15 cellular contexts compared by ENCODE assay signal in the genomic region with DNA sequence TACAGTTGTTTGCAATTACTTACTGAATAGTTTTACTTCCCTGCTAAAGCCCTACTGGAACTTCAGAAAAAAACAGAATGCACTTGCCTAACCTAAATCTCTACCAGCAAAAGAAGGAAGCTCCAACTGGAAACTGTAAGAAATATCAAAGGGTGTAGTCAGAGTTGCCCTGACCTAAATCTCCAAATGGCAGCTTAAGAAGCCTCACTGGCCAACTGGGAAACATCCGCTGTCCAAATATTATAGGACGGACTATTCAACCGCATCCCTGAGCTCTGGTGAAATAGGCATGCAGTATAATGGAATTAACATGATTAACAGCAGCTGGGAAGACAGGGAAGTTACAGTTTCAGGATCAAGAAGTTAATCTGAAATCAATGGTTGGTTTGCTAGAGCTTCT. TPM values are rescaled to one million over a fixed set of nuclear protein-coding genes. Genes with fewer than 3 reads are reported as not detected.
A peak's percentile ranks its signal among the peaks of the same experiment; 100 is the strongest.
DNase-seq lines count a peak whose midpoint lies in the region; ATAC-seq and TF ChIP-seq lines count a peak whose summit lies in the region.
"Had no signal": no experiment of that assay in that cellular context is flagged by ENCODE, and none has a peak within 500 bp of the region (broad histone marks: within the 10 kb centered on the region; RNA-seq: fewer than 3 reads in every experiment).

No MANE protein-coding gene starts in this region.

- no peak overlapping the region for H3K4me3 Mint-ChIP-seq in T-helper 2 cell treated with Interferon-gamma antibody and Interleukin-4, amounts not matched to agents 5 μg/mL and 100 μg/mL, for 36 hours
- H3K4me3 Mint-ChIP-seq: activated CD8-positive, alpha-beta T cell treated with anti-CD3 and anti-CD28 coated beads, Interleukin-2, amount 10 ng/mL, durations not matched to agents 7 days and 5 days had no signal

- WGBS in transverse colon (ENCODE audit: low coverage in 1 of 2), 2 donors: 80% methylated on average over 1 to 3 of the region's 3 CpGs

- no peak overlapping the region for H3K4me3 ChIP-seq in coronary artery
- no peak overlapping the region for H3K4me3 ChIP-seq in mucosa of descending colon
- H3K4me3 ChIP-seq in transverse colon: no peak overlapping the region
- H3K4me3 ChIP-seq: heart left ventricle, pancreas had no signal

- no peak for TF ChIP-seq POLR2A in transverse colon (IDR thresholded peaks at IDR 0.05)

- H3K27ac Mint-ChIP-seq in T-helper 2 cell treated with Interferon-gamma antibody and Interleukin-4, amounts not matched to agents 5 μg/mL and 100 μg/mL, for 36 hours: peak overlapping the region; percentile 15
- H3K27ac Mint-ChIP-seq: activated CD8-positive, alpha-beta T cell treated with anti-CD3 and anti-CD28 coated beads, Interleukin-2, amount 10 ng/mL, durations not matched to agents 7 days and 5 days had no signal

- intact Hi-C loops in mucosa of descending colon (cut with DNase I, micrococcal nuclease) (no loop called here), transverse colon (cut with DNase I; ENCODE audit: low total_unique reads) (no loop called here)

- no peak for DNase-seq in T-helper 2 cell treated with Interferon-gamma antibody and Interleukin-4, amounts not matched to agents 5 μg/mL and 100 μg/mL, for 36 hours (ENCODE audit: low spot score)
- DNase-seq in T-helper 2 cell: no peak
- no peak for DNase-seq in coronary artery (ENCODE audit: low spot score)
- no peak for DNase-seq in mucosa of descending colon
- DNase-seq in transverse colon: no peak
- no peak for DNase-seq in cortex of kidney (lab: John Stamatoyannopoulos, UW)
- no peak for DNase-seq in AG08395 (ENCODE audit: low spot score)
- DNase-seq in AG08396 (ENCODE audit: low spot score): no peak
- DNase-seq: activated CD8-positive, alpha-beta T cell treated with anti-CD3 and anti-CD28 coated beads, Interleukin-2, amount 10 ng/mL, durations not matched to agents 7 days and 5 days; effector CD8-positive, alpha-beta T cell; heart left ventricle; KBM-7; NCI-H1417 treated with DMSO at 0.1 percent for 48 hours; NCI-H226; pancreas had no signal

- TF ChIP-seq EP300 in transverse colon (IDR thresholded peaks at IDR 0.05; ENCODE audit: low read depth): no peak

- H3K36me3 Mint-ChIP-seq in T-helper 2 cell treated with Interferon-gamma antibody and Interleukin-4, amounts not matched to agents 5 μg/mL and 100 μg/mL, for 36 hours (ENCODE audit: low read depth): peaks cover 64% of the 10 kb centered on the region

- H3K9me3 ChIP-seq in mucosa of descending colon (no peaks in the 10 kb centered on the region), transverse colon (no peaks in the 10 kb centered on the region)
- H3K9me3 ChIP-seq: heart left ventricle, pancreas had no signal

- H3K36me3 ChIP-seq in mucosa of descending colon (ENCODE audit: low read depth) (peaks cover 11% of the 10 kb centered on the region), transverse colon (peaks cover 0 to 58% (median 28%) of the 10 kb centered on the region in 4 donors)

- no peaks in the 10 kb centered on the region for H3K27me3 Mint-ChIP-seq in T-helper 2 cell treated with Interferon-gamma antibody and Interleukin-4, amounts not matched to agents 5 μg/mL and 100 μg/mL, for 36 hours (ENCODE audit: low read depth)

- peaks cover 11% of the 10 kb centered on the region for H3K4me1 Mint-ChIP-seq in T-helper 2 cell treated with Interferon-gamma antibody and Interleukin-4, amounts not matched to agents 5 μg/mL and 100 μg/mL, for 36 hours (ENCODE audit: low read depth)

- no peaks in the 10 kb centered on the region for H3K27me3 ChIP-seq in transverse colon
- H3K27me3 ChIP-seq: heart left ventricle, pancreas had no signal

- in situ Hi-C loops in transverse colon (cut with MboI; ENCODE audit: low pct_ligation_motif_present in 1 of 4, low pct_unique_long_range_greater_than_20kb in 1 of 4, low sequenced_read_pairs in 3 of 4): no loop called here

- peak; percentile 22 for ATAC-seq in mucosa of descending colon
- ATAC-seq: activated CD8-positive, alpha-beta T cell treated with anti-CD3 and anti-CD28 coated beads, Interleukin-2, amount 10 ng/mL, durations not matched to agents 7 days and 5 days; pancreas had no signal

- H3K4me1 ChIP-seq in mucosa of descending colon (ENCODE audit: low read depth): peaks cover 3% of the 10 kb centered on the region
- H3K4me1 ChIP-seq in transverse colon: peaks cover 0 to 2% (median 0%) of the 10 kb centered on the region in 4 donors
- H3K4me1 ChIP-seq: pancreas had no signal

- H3K27ac ChIP-seq in coronary artery: peak overlapping the region; percentile 84 to 88
- peak overlapping the region in 3 of 4 donors; percentile 25 to 31 (median 30) for H3K27ac ChIP-seq in transverse colon
- H3K27ac ChIP-seq: pancreas had no signal

- no peaks in the 10 kb centered on the region for H3K9me3 Mint-ChIP-seq in T-helper 2 cell treated with Interferon-gamma antibody and Interleukin-4, amounts not matched to agents 5 μg/mL and 100 μg/mL, for 36 hours

- TF ChIP-seq CTCF in coronary artery (IDR thresholded peaks at IDR 0.05) (no peak), mucosa of descending colon (IDR thresholded peaks at IDR 0.05) (no peak), transverse colon (IDR thresholded peaks at IDR 0.05) (no peak)

RNA-seq across cellular contexts. Expression of gene ANAPC7, which starts 24.3 kb away (rescaled TPM):
- total RNA-seq in mucosa of descending colon (10 to 100 TPM; 31.9 to 50.3 (median 32.8) TPM), transverse colon (100 to 1,000 TPM in 1 of 4 donors, 10 to 100 TPM in 3; 16.8 to 127 (median 31.4) TPM)
